In the genomic region with DNA sequence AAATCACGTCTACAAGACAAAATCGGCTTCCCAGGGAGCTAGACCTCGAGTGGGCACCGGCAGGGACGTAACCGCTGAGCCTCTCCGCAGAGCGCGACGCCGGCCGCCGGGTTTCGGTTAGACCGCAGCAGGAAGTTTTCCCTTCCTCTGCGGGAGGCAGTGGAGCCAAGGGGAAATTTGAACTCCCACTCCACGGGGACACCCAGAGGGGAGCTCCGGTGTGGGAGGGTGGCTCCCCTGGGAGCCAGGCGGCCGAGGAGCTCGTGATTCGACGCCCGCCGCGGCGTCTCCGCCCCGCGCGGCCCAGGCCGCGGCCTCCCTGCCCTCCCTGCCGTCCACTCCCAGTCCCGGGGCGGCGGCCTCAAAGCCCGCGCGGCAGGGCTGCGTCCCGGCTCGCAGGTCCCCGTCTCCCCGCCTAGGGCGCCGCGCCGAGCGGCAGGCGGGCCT, we compare ENCODE assay signal across 8 cellular contexts. TPM values are rescaled to one million over a fixed set of nuclear protein-coding genes. Genes with fewer than 3 reads are reported as not detected.
DNase-seq lines count a peak whose midpoint lies in the region; ATAC-seq, FAIRE-seq and TF ChIP-seq lines count a peak whose summit lies in the region.

No MANE protein-coding gene starts in this region.

- H3K79me2 ChIP-seq in OCI-LY7 (ENCODE audit: insufficient read depth, low read depth, low read length): peaks cover 64% of the 10 kb centered on the region
- H3K79me2 ChIP-seq in astrocyte (ENCODE audit: insufficient read depth, low read length): peaks cover 49% of the 10 kb centered on the region

- CTCF ChIA-PET in OCI-LY7 (lab: Charles Lee; ENCODE audit: unreplicated experiment): interaction anchor here (0.6 to 1.0 kb wide), 6 partner anchors 18 to 1632 kb away, joined by 3 to 6 read pairs (median 3); no protein-coding TSS in a partner anchor

- peak overlapping the region; percentile 92 to 95 (median 94) for H3K4me3 Mint-ChIP-seq in CD4-positive, CD25-positive, alpha-beta regulatory T cell
- peak overlapping the region; percentile 88 for H3K4me3 Mint-ChIP-seq in astrocyte (ENCODE audit: unreplicated experiment)

- H3K27me3 Mint-ChIP-seq in CD4-positive, CD25-positive, alpha-beta regulatory T cell: no peaks in the 10 kb centered on the region
- H3K27me3 Mint-ChIP-seq in astrocyte (ENCODE audit: low read depth, unreplicated experiment): peaks cover 4% of the 10 kb centered on the region

- H3K4me1 Mint-ChIP-seq in CD4-positive, CD25-positive, alpha-beta regulatory T cell: peaks cover 22 to 67% (median 38%) of the 10 kb centered on the region in 4 donors
- H3K4me1 Mint-ChIP-seq in astrocyte (ENCODE audit: low read depth, unreplicated experiment): peaks cover 15% of the 10 kb centered on the region

- TF ChIP-seq CTCF in OCI-LY7 (conservative IDR thresholded peaks at IDR 0.05; ENCODE audit: low read length) (no peak), astrocyte (IDR thresholded peaks at IDR 0.05; ENCODE audit: insufficient read depth, low read depth, low read length) (no peak)

- peaks cover 40% of the 10 kb centered on the region for H3K4me1 ChIP-seq in CD4-positive, CD25-positive, alpha-beta regulatory T cell (ENCODE audit: control insufficient read depth, insufficient read depth, low read length, poor library complexity, severe bottlenecking)
- H3K4me1 ChIP-seq in OCI-LY7 (ENCODE audit: insufficient read depth, low read length, poor library complexity, severe bottlenecking): peaks cover 56% of the 10 kb centered on the region
- peaks cover 6% of the 10 kb centered on the region for H3K4me1 ChIP-seq in astrocyte (ENCODE audit: insufficient read depth, low read length)
- peaks cover 18 to 30% (median 23%) of the 10 kb centered on the region in 3 donors for H3K4me1 ChIP-seq in skeletal muscle tissue (ENCODE audit: control insufficient read depth in 3 of 3, insufficient read depth in 3 of 3, low read length in 3 of 3)

- peaks cover 23% of the 10 kb centered on the region for H4K20me1 ChIP-seq in OCI-LY7 (ENCODE audit: insufficient read depth, low read length)
- H4K20me1 ChIP-seq in astrocyte (ENCODE audit: insufficient read depth, low read length): peaks cover 20% of the 10 kb centered on the region

- peak overlapping the region; percentile 92 to 95 (median 93) for H3K27ac Mint-ChIP-seq in CD4-positive, CD25-positive, alpha-beta regulatory T cell
- H3K27ac Mint-ChIP-seq in astrocyte (ENCODE audit: unreplicated experiment): peak overlapping the region; percentile 88

- no peaks in the 10 kb centered on the region for H3K27me3 ChIP-seq in CD4-positive, CD25-positive, alpha-beta regulatory T cell (ENCODE audit: control insufficient read depth, insufficient read depth, low read length)
- no peaks in the 10 kb centered on the region for H3K27me3 ChIP-seq in astrocyte (ENCODE audit: insufficient read depth, low read length)
- no peaks in the 10 kb centered on the region for H3K27me3 ChIP-seq in skeletal muscle tissue (ENCODE audit: control insufficient read depth in 3 of 3, insufficient read depth in 3 of 3, low read length in 3 of 3)

- H3K9me2 ChIP-seq in OCI-LY7 (ENCODE audit: insufficient read depth, low read length): no peaks in the 10 kb centered on the region

- H3K36me3 ChIP-seq in CD4-positive, CD25-positive, alpha-beta regulatory T cell (ENCODE audit: control insufficient read depth, insufficient read depth, low read length): no peaks in the 10 kb centered on the region
- peaks cover 48% of the 10 kb centered on the region for H3K36me3 ChIP-seq in OCI-LY7 (ENCODE audit: insufficient read depth, low read length)
- H3K36me3 ChIP-seq in astrocyte (ENCODE audit: insufficient read depth, low read length): no peaks in the 10 kb centered on the region
- H3K36me3 ChIP-seq in skeletal muscle tissue (ENCODE audit: control insufficient read depth in 3 of 3, insufficient read depth in 3 of 3, low read length in 3 of 3): no peaks in the 10 kb centered on the region

- intact Hi-C loops in OCI-LY7 (cut with micrococcal nuclease; ENCODE audit: unreplicated experiment): loop anchor here (1.0 to 10.0 kb wide), 3 partner anchors 40 to 1097 kb away; partner anchors contain the start of gene KMT2E

- no peak overlapping the region for H2AFZ ChIP-seq in OCI-LY7 (ENCODE audit: low read length)
- peak overlapping the region; percentile 91 for H2AFZ ChIP-seq in astrocyte (ENCODE audit: low read depth, low read length)

- H3K36me3 Mint-ChIP-seq in CD4-positive, CD25-positive, alpha-beta regulatory T cell: no peaks in the 10 kb centered on the region
- H3K36me3 Mint-ChIP-seq in astrocyte (ENCODE audit: low read depth, unreplicated experiment): no peaks in the 10 kb centered on the region

- no TSS peak for BruUV-seq in OCI-LY7 (replicated peaks; lab: Mats Ljungman, UMichigan)

- FAIRE-seq in astrocyte (lab: Jason Lieb, UNC): no peak

- POLR2A ChIA-PET in OCI-LY7 (lab: Charles Lee): interaction anchor here (0.6 to 12.7 kb wide), 10 partner anchors 9 to 804 kb away, joined by 3 to 297 read pairs (median 11); no protein-coding TSS in a partner anchor

- H3K9ac ChIP-seq in astrocyte (ENCODE audit: low read length) (peak overlapping the region; percentile 84), skeletal muscle tissue (ENCODE audit: low read depth in 1 of 3, low read length in 3 of 3) (peak overlapping the region; percentile 84 to 97 (median 96))

- peak overlapping the region; percentile 89 for H3K27ac ChIP-seq in CD4-positive, CD25-positive, alpha-beta regulatory T cell (ENCODE audit: insufficient read depth, low read length, poor library complexity, severe bottlenecking)
- H3K27ac ChIP-seq in OCI-LY7 (ENCODE audit: low read depth, low read length, poor library complexity, severe bottlenecking) (peak overlapping the region; percentile 83), astrocyte (ENCODE audit: low read depth, low read length) (peak overlapping the region; percentile 88), skeletal muscle tissue (ENCODE audit: low read depth, low read length) (peak overlapping the region; percentile 88)

- H3K9me3 ChIP-seq in CD4-positive, CD25-positive, alpha-beta regulatory T cell (ENCODE audit: control insufficient read depth in 2 of 2, low read length in 2 of 2): no peaks in the 10 kb centered on the region
- H3K9me3 ChIP-seq in OCI-LY7 (ENCODE audit: low read length) (no peaks in the 10 kb centered on the region), astrocyte (ENCODE audit: insufficient read depth, low read depth, low read length) (no peaks in the 10 kb centered on the region), skeletal muscle tissue (ENCODE audit: control insufficient read depth in 3 of 3, low read length in 3 of 3) (no peaks in the 10 kb centered on the region)

- DNase-seq in CD4-positive, CD25-positive, alpha-beta regulatory T cell: peak in 1 of 3 donors; percentile 52
- peak; percentile 65 for DNase-seq in OCI-LY7 (ENCODE audit: low spot score)
- no peak for DNase-seq in astrocyte (ENCODE audit: low read depth)
- no peak for DNase-seq in middle frontal gyrus (ENCODE audit: extremely low spot score, low spot score)

- H3K9me3 Mint-ChIP-seq in CD4-positive, CD25-positive, alpha-beta regulatory T cell: no peaks in the 10 kb centered on the region
- H3K9me3 Mint-ChIP-seq in astrocyte (ENCODE audit: unreplicated experiment): no peaks in the 10 kb centered on the region

- H3K4me3 ChIP-seq in CD4-positive, CD25-positive, alpha-beta regulatory T cell (ENCODE audit: low read depth, low read length): peak overlapping the region; percentile 87
- H3K4me3 ChIP-seq in OCI-LY7 (ENCODE audit: low read depth, low read length, poor library complexity, severe bottlenecking): peak overlapping the region; percentile 80
- peak overlapping the region; percentile 76 for H3K4me3 ChIP-seq in astrocyte (ENCODE audit: insufficient read depth, low read depth, low read length)
- peak overlapping the region; percentile 69 for H3K4me3 ChIP-seq in iPS-11a (ENCODE audit: low read depth, low read length)
- H3K4me3 ChIP-seq in skeletal muscle tissue (ENCODE audit: low read length in 3 of 3): peak overlapping the region; percentile 81 to 96 (median 85)

- ATAC-seq in CD4-positive, CD25-positive, alpha-beta regulatory T cell (ENCODE audit: low read depth in 2 of 2): peak in 1 of 2 donors; percentile 19
- peak; percentile 42 for ATAC-seq in GM19023 (IDR thresholded peaks at IDR 0.05; ENCODE audit: unreplicated experiment)
- ATAC-seq in HG03139 (IDR thresholded peaks at IDR 0.05; ENCODE audit: unreplicated experiment): peak; percentile 20

- H3K4me2 ChIP-seq in OCI-LY7 (ENCODE audit: low read length) (peak overlapping the region; percentile 89), astrocyte (ENCODE audit: low read length) (peak overlapping the region; percentile 88)

RNA-seq across cellular contexts. Expression of gene SYPL1, which starts 0.4 kb away (rescaled TPM):
- total RNA-seq in CD4-positive, CD25-positive, alpha-beta regulatory T cell: 37.8 TPM
- polyA plus RNA-seq in CD4-positive, CD25-positive, alpha-beta regulatory T cell: 10 to 100 TPM; 56.7 to 80.7 (median 69.8) TPM
- total RNA-seq in OCI-LY7 (2014; rRNA removed; shearing (Covaris generic)): 30.4 and 34.1 TPM in 2 replicates
- 112 and 118 TPM in 2 replicates for total RNA-seq in OCI-LY7 (2022)
- total RNA-seq in astrocyte: 58.8 and 59.7 TPM in 2 replicates
- total RNA-seq in skeletal muscle tissue: 53.2 TPM
